ENCODE assay signal across 8 cellular contexts in genomic region chr6:127118505-127119360, GRCh38. TPM values are rescaled to one million over a fixed set of nuclear protein-coding genes. Genes with fewer than 3 reads are reported as not detected.
A peak's percentile ranks its signal among the peaks of the same experiment; 100 is the strongest.
DNase-seq lines count a peak whose midpoint lies in the region; ATAC-seq and TF ChIP-seq lines count a peak whose summit lies in the region.

TSS of gene RSPO3 (plus strand) at chr6:127118671. CDS start at chr6:127119193, 522 bp downstream.

- no peaks in the 10 kb centered on the region for H3K36me3 ChIP-seq in SK-N-SH (replicated peaks in 1 of 2; ENCODE audit: control insufficient read depth in 1 of 2, insufficient read depth in 2 of 2, low read length in 1 of 2)
- H3K36me3 ChIP-seq in naive thymus-derived CD4-positive, alpha-beta T cell (ENCODE audit: control insufficient read depth in 2 of 3, insufficient read depth in 3 of 3, low read length in 3 of 3) = no peaks in the 10 kb centered on the region

- no peaks in the 10 kb centered on the region for H3K9me2 ChIP-seq in SK-N-SH

- H3F3A ChIP-seq in SK-N-SH (replicated peaks; ENCODE audit: insufficient read depth) = no peaks in the 10 kb centered on the region

- no peaks in the 10 kb centered on the region for H3K79me2 ChIP-seq in SK-N-SH (ENCODE audit: insufficient read depth)

- H3K27me3 Mint-ChIP-seq in naive thymus-derived CD4-positive, alpha-beta T cell = peaks cover 60 to 85% (median 72%) of the 10 kb centered on the region in 5 donors

- peaks cover 54% of the 10 kb centered on the region for H3K27me3 ChIP-seq in SK-N-SH (ENCODE audit: insufficient read depth)
- peaks cover 5 to 15% of the 10 kb centered on the region in 2 donors for H3K27me3 ChIP-seq in naive thymus-derived CD4-positive, alpha-beta T cell (ENCODE audit: control insufficient read depth in 2 of 2, insufficient read depth in 2 of 2, low read length in 2 of 2)

- no peaks in the 10 kb centered on the region; a peak in 1 of 4 replicates for H3K4me1 ChIP-seq in SK-N-SH (ENCODE audit: control insufficient read depth in 1 of 2, insufficient read depth in 2 of 2, low read depth in 1 of 2, low read length in 1 of 2)
- no peaks in the 10 kb centered on the region for H3K4me1 ChIP-seq in naive thymus-derived CD4-positive, alpha-beta T cell (ENCODE audit: control insufficient read depth in 2 of 2, insufficient read depth in 2 of 2, low read length in 2 of 2)

- 4% methylated on average over 45 of the region's 68 CpGs for WGBS in SK-N-SH (ENCODE audit: low lambda C conversion rate)

- H3K9ac ChIP-seq in SK-N-SH = no peak within 1 kb of the TSS

- TF ChIP-seq CTCF in SK-N-SH (IDR thresholded peaks at IDR 0.05) (no peak), epithelial cell of proximal tubule (conservative IDR thresholded peaks at IDR 0.05; ENCODE audit: low read depth, low read length) (no peak)

- H3K4me1 Mint-ChIP-seq in naive thymus-derived CD4-positive, alpha-beta T cell = peaks cover 16 to 32% (median 20%) of the 10 kb centered on the region in 7 donors

- TF ChIP-seq EP300 in SK-N-SH (IDR thresholded peaks at IDR 0.05; ENCODE audit: borderline replicate concordance in 1 of 2, low read depth in 1 of 2, low read length in 1 of 2) = no peak

- no peaks in the 10 kb centered on the region for H3K9me3 Mint-ChIP-seq in naive thymus-derived CD4-positive, alpha-beta T cell

- no peaks in the 10 kb centered on the region for H3K9me3 ChIP-seq in SK-N-SH
- no peaks in the 10 kb centered on the region for H3K9me3 ChIP-seq in naive thymus-derived CD4-positive, alpha-beta T cell (ENCODE audit: control insufficient read depth in 2 of 3, low read length in 3 of 3)

- no peaks in the 10 kb centered on the region for H4K20me1 ChIP-seq in SK-N-SH (ENCODE audit: insufficient read depth)

- DNase-seq in NCI-H1417 (lab: John Stamatoyannopoulos, UW) = peak; percentile 16 to 74 (median 55)
- no peak for DNase-seq in NCI-H1417 treated with DMSO at 0.1 percent for 48 hours (lab: John Stamatoyannopoulos, UW)
- peak; percentile 32 for DNase-seq in HEK293T (ENCODE audit: extremely low spot score)
- peak; percentile 44 for DNase-seq in SK-N-SH
- DNase-seq in epithelial cell of proximal tubule (ENCODE audit: low read depth) = no peak
- peak in 1 of 9 donors; percentile 32 for DNase-seq in naive thymus-derived CD4-positive, alpha-beta T cell
- no peak for DNase-seq in superior temporal gyrus (ENCODE audit: extremely low spot score)

- peak within 1 kb of the TSS; percentile 41 for H2AFZ ChIP-seq in SK-N-SH (ENCODE audit: low read depth)

- CTCF ChIA-PET in HEK293T (lab: Yijun Ruan, JAX) = no interaction called here
- CTCF ChIA-PET in SK-N-SH (lab: Yijun Ruan, JAX) = no interaction called here
- CTCF ChIA-PET in naive thymus-derived CD4-positive, alpha-beta T cell (lab: Charles Lee) = no interaction called here

- H3K4me3 ChIP-seq in SK-N-SH (ENCODE audit: low read depth in 2 of 2, low read length in 1 of 2) (peak within 1 kb of the TSS; percentile 25 to 48; a peak in 3 of 4 replicates), epithelial cell of proximal tubule (ENCODE audit: low read depth, low read length) (peak within 1 kb of the TSS; percentile 58)
- H3K4me3 ChIP-seq in naive thymus-derived CD4-positive, alpha-beta T cell (ENCODE audit: low read length) = no peak within 1 kb of the TSS

- intact Hi-C loops in naive thymus-derived CD4-positive, alpha-beta T cell (cut with micrococcal nuclease) = no loop called here

- H3K27ac Mint-ChIP-seq in naive thymus-derived CD4-positive, alpha-beta T cell = no peak within 1 kb of the TSS

- peak; percentile 43 for ATAC-seq in naive thymus-derived CD4-positive, alpha-beta T cell
- ATAC-seq in HG03135 (IDR thresholded peaks at IDR 0.05; ENCODE audit: unreplicated experiment) = no peak

- H3K27ac ChIP-seq in SK-N-SH (ENCODE audit: low read depth in 2 of 2, low read length in 1 of 2) = no peak within 1 kb of the TSS
- H3K27ac ChIP-seq in naive thymus-derived CD4-positive, alpha-beta T cell (ENCODE audit: low read depth, low read length) = no peak within 1 kb of the TSS

- no peak for TF ChIP-seq RAD21 in SK-N-SH (IDR thresholded peaks at IDR 0.05; ENCODE audit: low read length)

- no peaks in the 10 kb centered on the region for H3K36me3 Mint-ChIP-seq in naive thymus-derived CD4-positive, alpha-beta T cell

- H3K4me2 ChIP-seq in SK-N-SH = peak within 1 kb of the TSS; percentile 74

- peak within 1 kb of the TSS; percentile 48 to 86 (median 77) for H3K4me3 Mint-ChIP-seq in naive thymus-derived CD4-positive, alpha-beta T cell

- POLR2A ChIA-PET in HEK293T (lab: Yijun Ruan, JAX) (interaction anchor here (1.0 kb wide), 1 partner anchor 779 kb away, joined by 3 read pairs; the partner anchor contains the start of gene CENPW), SK-N-SH (lab: Yijun Ruan, JAX) (no interaction called here)
- POLR2A ChIA-PET in naive thymus-derived CD4-positive, alpha-beta T cell (lab: Charles Lee) = no interaction called here

TF ChIP-seq in HEK293T, 16 proteins besides CTCF, POLR2A, EP300 and RAD21:
- TF ChIP-seq FOXK2 (IDR thresholded peaks at IDR 0.05) (no peak), HDGF (IDR thresholded peaks at IDR 0.05; ENCODE audit: borderline replicate concordance) (no peak), BHLHE40 (IDR thresholded peaks at IDR 0.05; ENCODE audit: borderline replicate concordance) (no peak), PKNOX1 (IDR thresholded peaks at IDR 0.05) (no peak), TARDBP (IDR thresholded peaks at IDR 0.05) (no peak), SP1 (IDR thresholded peaks at IDR 0.05) (no peak), FOXM1 (IDR thresholded peaks at IDR 0.05; ENCODE audit: borderline replicate concordance) (no peak), FOXA1 (IDR thresholded peaks at IDR 0.05) (no peak), LEF1 (IDR thresholded peaks at IDR 0.05; ENCODE audit: borderline replicate concordance) (no peak), CTBP1 (IDR thresholded peaks at IDR 0.05; ENCODE audit: borderline replicate concordance) (no peak), NFRKB (IDR thresholded peaks at IDR 0.05) (no peak), SUZ12 (IDR thresholded peaks at IDR 0.05) (no peak)

TF ChIP-seq in SK-N-SH, 30 proteins besides CTCF, POLR2A, EP300 and RAD21:
- no peak for TF ChIP-seq CHD2 (IDR thresholded peaks at IDR 0.05; ENCODE audit: low read length, partially characterized antibody)
- no peak for TF ChIP-seq RFX5 (IDR thresholded peaks at IDR 0.05; ENCODE audit: low read length)
- no peak for TF ChIP-seq ELF1 (IDR thresholded peaks at IDR 0.05)
- TF ChIP-seq REST (IDR thresholded peaks at IDR 0.05; ENCODE audit: low read depth, low read length) = no peak
- TF ChIP-seq SIN3A (IDR thresholded peaks at IDR 0.05; ENCODE audit: borderline replicate concordance, low read depth, low read length) = no peak
- no peak for TF ChIP-seq YY1 (IDR thresholded peaks at IDR 0.05; ENCODE audit: low read depth)
- no peak for TF ChIP-seq USF2 (IDR thresholded peaks at IDR 0.05; ENCODE audit: borderline replicate concordance, low read depth, low read length)

RNA-seq across cellular contexts. Expression of gene RSPO3, which starts in this region (rescaled TPM):
- polyA plus RNA-seq in SK-N-SH (2012; rRNA removed) = not detected in 2 replicates
- not detected in 2 replicates for polyA plus RNA-seq in SK-N-SH (2012; cell fraction: cytosol; rRNA removed)
- polyA plus RNA-seq in SK-N-SH (2012; cell fraction: nucleus; rRNA removed) = not detected in 2 replicates
- 0.35 TPM in 1 of 2 replicates, not detected in the other for total RNA-seq in epithelial cell of proximal tubule
- not detected for total RNA-seq in naive thymus-derived CD4-positive, alpha-beta T cell
- not detected for polyA plus RNA-seq in naive thymus-derived CD4-positive, alpha-beta T cell

Comparison
In these comparisons a context has a peak if more than half of its experiments do, and no peak if none do; other contexts are left out.
1. DNase-seq: peak in NCI-H1417 (3 of 3) and HEK293T (single experiment); none in NCI-H1417 treated with DMSO at 0.1 percent for 48 hours (single experiment), epithelial cell of proximal tubule (single experiment) and superior temporal gyrus (single experiment).
2. Peak in DNase-seq, H3K4me3 ChIP-seq and H3K4me2 ChIP-seq in SK-N-SH; RNA of the gene not detected or under 1 TPM.
3. Peak in ATAC-seq in naive thymus-derived CD4-positive, alpha-beta T cell; RNA of the gene not detected or under 1 TPM.